ENCODE assay signal across 15 cellular contexts in genomic region chr2:180319586-180320405, GRCh38.
DNase-seq lines count a peak whose midpoint lies in the region; ATAC-seq, FAIRE-seq and TF ChIP-seq lines count a peak whose summit lies in the region.
"Had no signal": no experiment of that assay in that cellular context is flagged by ENCODE, and none has a peak within 500 bp of the region (broad histone marks: within the 10 kb centered on the region; RNA-seq: fewer than 3 reads in every experiment).

No MANE protein-coding gene starts in this region.

- intact Hi-C loops in pancreas (cut with DNase I), result no loop called here
- intact Hi-C loops in colonic mucosa (cut with DNase I), result no loop called here

- H2BK120ac ChIP-seq in mesenchymal stem cell (ENCODE audit: low read depth, low read length), result no peak overlapping the region

- H3K4ac ChIP-seq in mesenchymal stem cell (ENCODE audit: low read depth in 1 of 2, low read length in 2 of 2), result no peak overlapping the region

- H3K36me3 ChIP-seq in mesenchymal stem cell (ENCODE audit: control insufficient read depth in 1 of 2, insufficient read depth in 2 of 2, low read depth in 1 of 2, low read length in 2 of 2) (no peaks in the 10 kb centered on the region), pancreas (no peaks in the 10 kb centered on the region), colonic mucosa (no peaks in the 10 kb centered on the region)

- H3K4me3 ChIP-seq in mesenchymal stem cell (ENCODE audit: insufficient read depth in 1 of 2, low read depth in 1 of 2, low read length in 2 of 2) (no peak overlapping the region), pancreas (no peak overlapping the region), colonic mucosa (no peak overlapping the region)

- FAIRE-seq in pancreas (lab: Jason Lieb, UNC), result no peak

- no peak overlapping the region for H3K23ac ChIP-seq in mesenchymal stem cell (ENCODE audit: low read length in 2 of 2)

- peak; percentile 23 for DNase-seq in mesenchymal stem cell
- DNase-seq in NCI-H524 (lab: John Stamatoyannopoulos, UW), result no peak
- DNase-seq in pancreas, result no peak
- no peak for DNase-seq in medulla oblongata (ENCODE audit: extremely low spot score)
- no peak for DNase-seq in colonic mucosa
- DNase-seq: activated CD8-positive, alpha-beta memory T cell treated with anti-CD3 and anti-CD28 coated beads, Interleukin-2, amount 50 U/mL, for 48 hours; anterior cingulate cortex; CD8-positive, alpha-beta memory T cell; hypothalamus; NCI-H1092; T1000 had no signal

- H2AFZ ChIP-seq in mesenchymal stem cell (ENCODE audit: low read depth, low read length), result no peak overlapping the region

- no peak overlapping the region for H2BK5ac ChIP-seq in mesenchymal stem cell (ENCODE audit: low read depth, low read length, poor library complexity, severe bottlenecking)

- H3K27ac ChIP-seq in mesenchymal stem cell (ENCODE audit: low read length, poor library complexity, severe bottlenecking) (no peak overlapping the region), pancreas (no peak overlapping the region), colonic mucosa (no peak overlapping the region)
- H3K27ac ChIP-seq: HL-60 had no signal

- H3K27me3 ChIP-seq in mesenchymal stem cell (ENCODE audit: control insufficient read depth in 1 of 2, insufficient read depth in 1 of 2, low read length in 2 of 2) (no peaks in the 10 kb centered on the region), pancreas (no peaks in the 10 kb centered on the region), colonic mucosa (no peaks in the 10 kb centered on the region)

- H3K4me1 ChIP-seq in mesenchymal stem cell (ENCODE audit: control insufficient read depth, insufficient read depth, low read depth, low read length), result no peaks in the 10 kb centered on the region
- no peaks in the 10 kb centered on the region for H3K4me1 ChIP-seq in pancreas
- H3K4me1 ChIP-seq in colonic mucosa, result no peaks in the 10 kb centered on the region

- H4K8ac ChIP-seq in mesenchymal stem cell (ENCODE audit: low read length), result no peak overlapping the region

- H2BK15ac ChIP-seq in mesenchymal stem cell (ENCODE audit: low read depth, poor library complexity, severe bottlenecking), result no peak overlapping the region

- no peak overlapping the region for H3K9ac ChIP-seq in mesenchymal stem cell (ENCODE audit: low read length)
- H3K9ac ChIP-seq in colonic mucosa (ENCODE audit: low read depth in 2 of 2, low read length in 2 of 2), result no peak overlapping the region

- no peak overlapping the region for H4K91ac ChIP-seq in mesenchymal stem cell (ENCODE audit: low read length)

- H3K79me1 ChIP-seq in mesenchymal stem cell (replicated peaks; ENCODE audit: low read length, poor library complexity, severe bottlenecking), result no peaks in the 10 kb centered on the region

- H2BK12ac ChIP-seq in mesenchymal stem cell (ENCODE audit: low read length in 2 of 2), result no peak overlapping the region

- H2AK5ac ChIP-seq in mesenchymal stem cell (ENCODE audit: low read length, severe bottlenecking), result no peak overlapping the region

- H3K18ac ChIP-seq in mesenchymal stem cell (ENCODE audit: low read depth in 1 of 2, low read length in 2 of 2), result no peak overlapping the region

- H3K4me2 ChIP-seq in mesenchymal stem cell (ENCODE audit: low read length, poor library complexity, severe bottlenecking), result no peak overlapping the region

- H3K14ac ChIP-seq in mesenchymal stem cell (ENCODE audit: low read length in 2 of 2), result no peak overlapping the region

- ATAC-seq in GM19035 (IDR thresholded peaks at IDR 0.05; ENCODE audit: unreplicated experiment) (peak; percentile 77), HG02588 (IDR thresholded peaks at IDR 0.05; ENCODE audit: unreplicated experiment) (peak; percentile 90), HG03378 (IDR thresholded peaks at IDR 0.05; ENCODE audit: unreplicated experiment) (peak; percentile 91), pancreas (no peak)

- H3K9me3 ChIP-seq in mesenchymal stem cell (ENCODE audit: control insufficient read depth, low read length) (no peaks in the 10 kb centered on the region), pancreas (no peaks in the 10 kb centered on the region), colonic mucosa (no peaks in the 10 kb centered on the region)

- TF ChIP-seq CTCF in pancreas (IDR thresholded peaks at IDR 0.05) (no peak), colonic mucosa (IDR thresholded peaks at IDR 0.05) (no peak)

Comparison
In these comparisons a context has a peak if more than half of its experiments do, and no peak if none do; other contexts are left out.
1. ATAC-seq: peak in GM19035 (single experiment), HG02588 (single experiment) and HG03378 (single experiment); none in pancreas (0 of 4).